11 cellular contexts compared by ENCODE assay signal in genomic region chr1:48175116-48175515, GRCh38. TPM values are rescaled to one million over a fixed set of nuclear protein-coding genes. Genes with fewer than 3 reads are reported as not detected.
"Had no signal": no experiment of that assay in that cellular context is flagged by ENCODE, and none has a peak within 500 bp of the region (broad histone marks: within the 10 kb centered on the region; RNA-seq: fewer than 3 reads in every experiment).

No MANE protein-coding gene starts in this region.

- ATAC-seq: HCT116 had no signal

- H3K9me3 ChIP-seq: HAP-1 had no signal

- H3K4me3 Mint-ChIP-seq: HFFc6, IgD-negative memory B cell had no signal

- H3K36me3 Mint-ChIP-seq: IgD-negative memory B cell had no signal

- H3K4me1 Mint-ChIP-seq: IgD-negative memory B cell had no signal

- DNase-seq: GOT3, H7, HFFc6, Kasumi-1, KG1 had no signal

- H3K27ac ChIP-seq: HL-60 had no signal

- H3K4me3 ChIP-seq: HAP-1 had no signal

- H3K4me1 ChIP-seq: HAP-1 had no signal

- H3K36me3 ChIP-seq: HAP-1 had no signal

- H3K27ac Mint-ChIP-seq: HFFc6, IgD-negative memory B cell had no signal

RNA-seq across cellular contexts. Expression of gene SLC5A9, which starts 47.4 kb away (rescaled TPM):
- total RNA-seq: H4, HFFc6, HT1080 had no signal
- polyA plus RNA-seq: IgD-negative memory B cell had no signal
